In the genomic region with DNA sequence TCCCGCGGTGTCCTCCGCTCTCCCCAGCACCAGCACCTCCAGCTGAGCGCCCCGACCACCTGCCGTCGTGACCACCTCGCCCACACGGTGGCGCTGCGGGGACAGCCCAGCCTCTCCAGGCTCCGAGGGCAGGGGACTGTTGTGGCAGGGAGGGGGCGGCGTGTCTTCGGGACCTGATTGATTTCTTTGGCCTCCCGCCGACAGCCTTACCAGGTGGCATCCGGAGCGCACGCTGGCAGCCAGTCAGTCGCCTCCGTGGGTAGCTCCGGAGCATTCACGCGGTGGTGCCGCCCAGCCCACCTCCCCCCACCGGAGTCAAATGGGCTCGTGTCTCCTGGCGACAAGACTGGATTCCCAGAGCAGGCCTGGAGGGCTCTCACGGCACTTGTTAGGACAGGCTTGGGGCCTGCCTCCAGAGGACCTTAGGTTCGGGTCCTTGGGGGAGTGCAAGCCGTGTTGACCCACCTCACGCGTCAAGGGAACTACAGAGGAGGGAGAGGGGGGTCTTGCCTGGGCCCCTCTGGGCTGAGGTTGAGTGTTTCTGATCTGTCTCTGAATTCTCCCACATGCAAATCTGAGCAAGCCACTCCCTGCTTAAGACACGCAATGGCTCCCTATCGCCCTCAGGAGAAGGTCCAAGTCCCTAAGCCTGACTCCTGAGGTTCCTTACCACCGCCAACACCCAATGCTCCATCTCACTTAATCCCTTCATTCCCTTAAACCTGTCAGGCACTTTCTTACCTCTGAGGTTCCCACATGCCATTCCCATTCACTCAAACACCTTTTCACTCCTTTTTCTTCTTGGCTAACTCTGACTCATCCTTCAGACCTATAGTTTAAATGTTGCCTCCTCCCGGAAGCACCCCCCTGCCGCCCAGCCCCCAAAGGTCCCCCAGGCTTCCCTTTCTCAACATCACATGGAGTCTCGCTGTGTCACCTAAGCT, we compare ENCODE assay signal across 1 cellular context.
TF ChIP-seq lines count a peak whose summit lies in the region.

No MANE protein-coding gene starts in this region.

TF ChIP-seq in HepG2, 621 proteins besides CTCF, POLR2A, EP300 and RAD21 (continued from another document and continues in another):
- peak; percentile 40; the same call in 1 of the 2 replicates for TF ChIP-seq MIER3 (CRISPR knock-in tag; IDR thresholded peaks at IDR 0.05; ENCODE audit: borderline replicate concordance)
- TF ChIP-seq ARID5B (CRISPR knock-in tag; IDR thresholded peaks at IDR 0.05): peak; percentile 12; the same call in 1 of the 2 replicates
- no peak for TF ChIP-seq MAFG (CRISPR knock-in tag; IDR thresholded peaks at IDR 0.05)
- TF ChIP-seq ARHGAP35 (CRISPR knock-in tag; IDR thresholded peaks at IDR 0.05; ENCODE audit: borderline replicate concordance): no peak
- TF ChIP-seq SP140L (CRISPR knock-in tag; IDR thresholded peaks at IDR 0.05; ENCODE audit: borderline replicate concordance): no peak
- TF ChIP-seq, protein P1, sequence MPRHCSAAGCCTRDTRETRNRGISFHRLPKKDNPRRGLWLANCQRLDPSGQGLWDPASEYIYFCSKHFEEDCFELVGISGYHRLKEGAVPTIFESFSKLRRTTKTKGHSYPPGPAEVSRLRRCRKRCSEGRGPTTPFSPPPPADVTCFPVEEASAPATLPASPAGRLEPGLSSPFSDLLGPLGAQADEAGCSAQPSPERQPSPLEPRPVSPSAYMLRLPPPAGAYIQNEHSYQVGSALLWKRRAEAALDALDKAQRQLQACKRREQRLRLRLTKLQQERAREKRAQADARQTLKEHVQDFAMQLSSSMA (CRISPR knock-in tag; IDR thresholded peaks at IDR 0.05): no peak
- no peak for TF ChIP-seq SAFB2 (CRISPR knock-in tag; IDR thresholded peaks at IDR 0.05; ENCODE audit: borderline replicate concordance, low read depth)
- no peak for TF ChIP-seq SSRP1 (CRISPR knock-in tag; IDR thresholded peaks at IDR 0.05)
- 0 out of 2 replicates have a peak, but pooled peaks have one; percentile 39 for TF ChIP-seq KAT8 (CRISPR knock-in tag; IDR thresholded peaks at IDR 0.05)
- 0 out of 2 replicates have a peak, but pooled peaks have one; percentile 49 for TF ChIP-seq ZNF331 (CRISPR knock-in tag; IDR thresholded peaks at IDR 0.05)
- TF ChIP-seq NONO (IDR thresholded peaks at IDR 0.05): no peak
- TF ChIP-seq NONO (CRISPR knock-in tag; conservative IDR thresholded peaks at IDR 0.05): peak; percentile 67; the same call in 1 of the 2 replicates
- TF ChIP-seq, protein P2, sequence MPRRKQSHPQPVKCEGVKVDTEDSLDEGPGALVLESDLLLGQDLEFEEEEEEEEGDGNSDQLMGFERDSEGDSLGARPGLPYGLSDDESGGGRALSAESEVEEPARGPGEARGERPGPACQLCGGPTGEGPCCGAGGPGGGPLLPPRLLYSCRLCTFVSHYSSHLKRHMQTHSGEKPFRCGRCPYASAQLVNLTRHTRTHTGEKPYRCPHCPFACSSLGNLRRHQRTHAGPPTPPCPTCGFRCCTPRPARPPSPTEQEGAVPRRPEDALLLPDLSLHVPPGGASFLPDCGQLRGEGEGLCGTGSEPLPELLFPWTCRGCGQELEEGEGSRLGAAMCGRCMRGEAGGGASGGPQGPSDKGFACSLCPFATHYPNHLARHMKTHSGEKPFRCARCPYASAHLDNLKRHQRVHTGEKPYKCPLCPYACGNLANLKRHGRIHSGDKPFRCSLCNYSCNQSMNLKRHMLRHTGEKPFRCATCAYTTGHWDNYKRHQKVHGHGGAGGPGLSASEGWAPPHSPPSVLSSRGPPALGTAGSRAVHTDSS (CRISPR knock-in tag; conservative IDR thresholded peaks at IDR 0.05): no peak
- peak; percentile 36; the same call in 1 of the 2 replicates for TF ChIP-seq HDAC1 (CRISPR knock-in tag; IDR thresholded peaks at IDR 0.05)
- no peak for TF ChIP-seq LCORL (IDR thresholded peaks at IDR 0.05)
- no peak for TF ChIP-seq LCORL (CRISPR knock-in tag; IDR thresholded peaks at IDR 0.05)
- TF ChIP-seq TEAD3 (CRISPR knock-in tag; optimal IDR thresholded peaks at IDR 0.05; ENCODE audit: borderline replicate concordance): peak; percentile 37
- peak; percentile 46; the same call in 1 of the 2 replicates for TF ChIP-seq GATAD2A (CRISPR knock-in tag; IDR thresholded peaks at IDR 0.05)
- no peak for TF ChIP-seq TOE1 (CRISPR knock-in tag; IDR thresholded peaks at IDR 0.05)
- TF ChIP-seq TGIF2 (CRISPR knock-in tag; IDR thresholded peaks at IDR 0.05): no peak
- peak; percentile 85 for TF ChIP-seq XRCC5 (optimal IDR thresholded peaks at IDR 0.05; ENCODE audit: low read length)
- TF ChIP-seq ZNF672 (CRISPR knock-in tag; IDR thresholded peaks at IDR 0.05): peak; percentile 96
- peak; percentile 34; the same call in 1 of the 2 replicates for TF ChIP-seq ZNF225 (CRISPR knock-in tag; IDR thresholded peaks at IDR 0.05)
- peak; percentile 76; the same call in 1 of the 2 replicates for TF ChIP-seq ZNF280B (CRISPR knock-in tag; IDR thresholded peaks at IDR 0.05; ENCODE audit: borderline replicate concordance)
- TF ChIP-seq, protein P3, sequence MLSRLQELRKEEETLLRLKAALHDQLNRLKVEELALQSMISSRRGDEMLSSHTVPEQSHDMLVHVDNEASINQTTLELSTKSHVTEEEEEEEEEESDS (CRISPR knock-in tag; IDR thresholded peaks at IDR 0.05; ENCODE audit: borderline replicate concordance): no peak
- no peak for TF ChIP-seq ZNF639 (CRISPR knock-in tag; conservative IDR thresholded peaks at IDR 0.05)
- 0 out of 2 replicates have a peak, but pooled peaks have one; percentile 33 for TF ChIP-seq MIXL1 (CRISPR knock-in tag; IDR thresholded peaks at IDR 0.05)
- TF ChIP-seq NFE2L2 (IDR thresholded peaks at IDR 0.05; ENCODE audit: low read length): no peak
- TF ChIP-seq ZNF782 (CRISPR knock-in tag; IDR thresholded peaks at IDR 0.05; ENCODE audit: borderline replicate concordance): no peak
- no peak for TF ChIP-seq TP53 (CRISPR knock-in tag; conservative IDR thresholded peaks at IDR 0.05)
- TF ChIP-seq GABPA (IDR thresholded peaks at IDR 0.05; ENCODE audit: low read depth, low read length): no peak
- TF ChIP-seq GABPA (CRISPR knock-in tag; IDR thresholded peaks at IDR 0.05; ENCODE audit: low read depth): no peak
- TF ChIP-seq SAP130 (CRISPR knock-in tag; IDR thresholded peaks at IDR 0.05; ENCODE audit: low read depth): peak; percentile 23; the same call in 1 of the 2 replicates
- TF ChIP-seq ZBTB7A (CRISPR knock-in tag; IDR thresholded peaks at IDR 0.05): peak; percentile 45
- TF ChIP-seq NFKB2 (CRISPR knock-in tag; IDR thresholded peaks at IDR 0.05; ENCODE audit: borderline replicate concordance): peak; percentile 42; the same call in 1 of the 2 replicates
- TF ChIP-seq THRA (CRISPR knock-in tag; IDR thresholded peaks at IDR 0.05; ENCODE audit: borderline replicate concordance): 0 out of 2 replicates have a peak, but pooled peaks have one; percentile 22
- TF ChIP-seq HES4 (CRISPR knock-in tag; IDR thresholded peaks at IDR 0.05; ENCODE audit: borderline replicate concordance): peak; percentile 55; the same call in 1 of the 2 replicates
- peak; percentile 39 for TF ChIP-seq RXRA (CRISPR knock-in tag; IDR thresholded peaks at IDR 0.05)
- no peak for TF ChIP-seq BHLHE40 (IDR thresholded peaks at IDR 0.05; ENCODE audit: low read length)
- no peak for TF ChIP-seq CENPT (CRISPR knock-in tag; IDR thresholded peaks at IDR 0.05; ENCODE audit: low read depth)
- TF ChIP-seq KDM1A (CRISPR knock-in tag; IDR thresholded peaks at IDR 0.05): 0 out of 2 replicates have a peak, but pooled peaks have one; percentile 44
- TF ChIP-seq ZNF839 (CRISPR knock-in tag; IDR thresholded peaks at IDR 0.05; ENCODE audit: borderline replicate concordance): peak; percentile 70; the same call in 1 of the 2 replicates
- TF ChIP-seq ZNF260 (CRISPR knock-in tag; IDR thresholded peaks at IDR 0.05; ENCODE audit: borderline replicate concordance, low read depth): no peak
- TF ChIP-seq, protein P4, sequence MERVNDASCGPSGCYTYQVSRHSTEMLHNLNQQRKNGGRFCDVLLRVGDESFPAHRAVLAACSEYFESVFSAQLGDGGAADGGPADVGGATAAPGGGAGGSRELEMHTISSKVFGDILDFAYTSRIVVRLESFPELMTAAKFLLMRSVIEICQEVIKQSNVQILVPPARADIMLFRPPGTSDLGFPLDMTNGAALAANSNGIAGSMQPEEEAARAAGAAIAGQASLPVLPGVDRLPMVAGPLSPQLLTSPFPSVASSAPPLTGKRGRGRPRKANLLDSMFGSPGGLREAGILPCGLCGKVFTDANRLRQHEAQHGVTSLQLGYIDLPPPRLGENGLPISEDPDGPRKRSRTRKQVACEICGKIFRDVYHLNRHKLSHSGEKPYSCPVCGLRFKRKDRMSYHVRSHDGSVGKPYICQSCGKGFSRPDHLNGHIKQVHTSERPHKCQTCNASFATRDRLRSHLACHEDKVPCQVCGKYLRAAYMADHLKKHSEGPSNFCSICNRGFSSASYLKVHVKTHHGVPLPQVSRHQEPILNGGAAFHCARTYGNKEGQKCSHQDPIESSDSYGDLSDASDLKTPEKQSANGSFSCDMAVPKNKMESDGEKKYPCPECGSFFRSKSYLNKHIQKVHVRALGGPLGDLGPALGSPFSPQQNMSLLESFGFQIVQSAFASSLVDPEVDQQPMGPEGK (CRISPR knock-in tag; IDR thresholded peaks at IDR 0.05): peak; percentile 89
- TF ChIP-seq SOX13 (IDR thresholded peaks at IDR 0.05): no peak
- TF ChIP-seq SOX13 (CRISPR knock-in tag; conservative IDR thresholded peaks at IDR 0.05 in 1 of 2, IDR thresholded peaks at IDR 0.05 in 1 of 2): 0 out of 4 replicates have a peak, but pooled peaks of 1 of the 2 experiments have one; percentile 18
- no peak for TF ChIP-seq ZNF597 (CRISPR knock-in tag; IDR thresholded peaks at IDR 0.05)
- TF ChIP-seq HIVEP1 (CRISPR knock-in tag; IDR thresholded peaks at IDR 0.05): peak; percentile 22; the same call in 1 of the 2 replicates
